ENCODE assay signal across 1 cellular context in the genomic region with DNA sequence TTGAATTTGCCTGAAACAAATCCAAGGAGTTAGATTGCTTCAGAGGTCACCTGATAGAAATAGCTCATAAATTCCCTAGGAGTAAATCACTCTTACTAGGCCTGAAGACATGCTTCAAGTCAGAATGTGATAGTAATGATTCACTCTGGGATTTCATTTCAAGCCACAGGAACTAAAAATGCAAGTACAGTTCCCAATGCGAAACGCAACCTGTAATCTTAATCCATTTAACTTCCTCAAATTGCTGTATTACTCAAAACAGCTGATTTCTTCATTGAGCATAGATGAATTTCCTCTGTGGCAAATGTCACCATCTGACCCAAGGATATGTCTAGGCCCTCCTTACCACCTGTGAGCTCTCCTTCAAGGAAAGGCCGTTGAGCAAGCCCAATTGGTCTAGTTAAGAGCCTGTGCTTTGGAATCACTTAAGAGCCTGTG.
TF ChIP-seq lines count a peak whose summit lies in the region.

No MANE protein-coding gene starts in this region.

TF ChIP-seq in GM12878, 131 proteins besides CTCF, POLR2A, EP300 and RAD21 (continued from another document and continues in another):
- TF ChIP-seq RCOR1 (conservative IDR thresholded peaks at IDR 0.05; ENCODE audit: low read depth, low read length) (no peak), IRF4 (IDR thresholded peaks at IDR 0.05; ENCODE audit: low read depth, low read length) (peak; percentile 99), MTA3 (IDR thresholded peaks at IDR 0.05; ENCODE audit: borderline replicate concordance, low read length) (peak; percentile 90), HDGF (IDR thresholded peaks at IDR 0.05) (no peak), CHD2 (IDR thresholded peaks at IDR 0.05; ENCODE audit: borderline replicate concordance, low read depth, low read length) (no peak), ATF7 (IDR thresholded peaks at IDR 0.05; ENCODE audit: low read depth) (peak; percentile 82), JUNB (IDR thresholded peaks at IDR 0.05) (peak; percentile 100), ZNF217 (IDR thresholded peaks at IDR 0.05) (peak; percentile 92), NFIC (IDR thresholded peaks at IDR 0.05; ENCODE audit: low read depth, low read length) (peak; percentile 98), RBBP5 (conservative IDR thresholded peaks at IDR 0.05) (no peak), DPF2 (IDR thresholded peaks at IDR 0.05) (peak; percentile 97), IKZF1 (conservative IDR thresholded peaks at IDR 0.05) (peak; percentile 97), WRNIP1 (IDR thresholded peaks at IDR 0.05; ENCODE audit: borderline replicate concordance, low read depth, low read length) (no peak), MEF2B (IDR thresholded peaks at IDR 0.05; ENCODE audit: partially characterized antibody, poor library complexity, severe bottlenecking) (peak; percentile 77), BMI1 (IDR thresholded peaks at IDR 0.05; ENCODE audit: borderline replicate concordance) (peak; percentile 85), POLR2AphosphoS2 (IDR thresholded peaks at IDR 0.05; ENCODE audit: low read depth, low read length) (no peak), ETV6 (conservative IDR thresholded peaks at IDR 0.05 in 1 of 2, IDR thresholded peaks at IDR 0.05 in 1 of 2; ENCODE audit: borderline replicate concordance in 1 of 2, low read depth in 1 of 2) (peak in 1 of 2 experiments; percentile 89; a peak in 2 of 4 replicates), ZSCAN29 (IDR thresholded peaks at IDR 0.05) (no peak)
- TF ChIP-seq, protein P1, sequence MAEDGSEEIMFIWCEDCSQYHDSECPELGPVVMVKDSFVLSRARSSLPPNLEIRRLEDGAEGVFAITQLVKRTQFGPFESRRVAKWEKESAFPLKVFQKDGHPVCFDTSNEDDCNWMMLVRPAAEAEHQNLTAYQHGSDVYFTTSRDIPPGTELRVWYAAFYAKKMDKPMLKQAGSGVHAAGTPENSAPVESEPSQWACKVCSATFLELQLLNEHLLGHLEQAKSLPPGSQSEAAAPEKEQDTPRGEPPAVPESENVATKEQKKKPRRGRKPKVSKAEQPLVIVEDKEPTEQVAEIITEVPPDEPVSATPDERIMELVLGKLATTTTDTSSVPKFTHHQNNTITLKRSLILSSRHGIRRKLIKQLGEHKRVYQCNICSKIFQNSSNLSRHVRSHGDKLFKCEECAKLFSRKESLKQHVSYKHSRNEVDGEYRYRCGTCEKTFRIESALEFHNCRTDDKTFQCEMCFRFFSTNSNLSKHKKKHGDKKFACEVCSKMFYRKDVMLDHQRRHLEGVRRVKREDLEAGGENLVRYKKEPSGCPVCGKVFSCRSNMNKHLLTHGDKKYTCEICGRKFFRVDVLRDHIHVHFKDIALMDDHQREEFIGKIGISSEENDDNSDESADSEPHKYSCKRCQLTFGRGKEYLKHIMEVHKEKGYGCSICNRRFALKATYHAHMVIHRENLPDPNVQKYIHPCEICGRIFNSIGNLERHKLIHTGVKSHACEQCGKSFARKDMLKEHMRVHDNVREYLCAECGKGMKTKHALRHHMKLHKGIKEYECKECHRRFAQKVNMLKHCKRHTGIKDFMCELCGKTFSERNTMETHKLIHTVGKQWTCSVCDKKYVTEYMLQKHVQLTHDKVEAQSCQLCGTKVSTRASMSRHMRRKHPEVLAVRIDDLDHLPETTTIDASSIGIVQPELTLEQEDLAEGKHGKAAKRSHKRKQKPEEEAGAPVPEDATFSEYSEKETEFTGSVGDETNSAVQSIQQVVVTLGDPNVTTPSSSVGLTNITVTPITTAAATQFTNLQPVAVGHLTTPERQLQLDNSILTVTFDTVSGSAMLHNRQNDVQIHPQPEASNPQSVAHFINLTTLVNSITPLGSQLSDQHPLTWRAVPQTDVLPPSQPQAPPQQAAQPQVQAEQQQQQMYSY (CRISPR knock-in tag; IDR thresholded peaks at IDR 0.05): no peak
- TF ChIP-seq, protein P2, sequence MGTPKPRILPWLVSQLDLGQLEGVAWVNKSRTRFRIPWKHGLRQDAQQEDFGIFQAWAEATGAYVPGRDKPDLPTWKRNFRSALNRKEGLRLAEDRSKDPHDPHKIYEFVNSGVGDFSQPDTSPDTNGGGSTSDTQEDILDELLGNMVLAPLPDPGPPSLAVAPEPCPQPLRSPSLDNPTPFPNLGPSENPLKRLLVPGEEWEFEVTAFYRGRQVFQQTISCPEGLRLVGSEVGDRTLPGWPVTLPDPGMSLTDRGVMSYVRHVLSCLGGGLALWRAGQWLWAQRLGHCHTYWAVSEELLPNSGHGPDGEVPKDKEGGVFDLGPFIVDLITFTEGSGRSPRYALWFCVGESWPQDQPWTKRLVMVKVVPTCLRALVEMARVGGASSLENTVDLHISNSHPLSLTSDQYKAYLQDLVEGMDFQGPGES (IDR thresholded peaks at IDR 0.05): no peak
- TF ChIP-seq, protein P3, sequence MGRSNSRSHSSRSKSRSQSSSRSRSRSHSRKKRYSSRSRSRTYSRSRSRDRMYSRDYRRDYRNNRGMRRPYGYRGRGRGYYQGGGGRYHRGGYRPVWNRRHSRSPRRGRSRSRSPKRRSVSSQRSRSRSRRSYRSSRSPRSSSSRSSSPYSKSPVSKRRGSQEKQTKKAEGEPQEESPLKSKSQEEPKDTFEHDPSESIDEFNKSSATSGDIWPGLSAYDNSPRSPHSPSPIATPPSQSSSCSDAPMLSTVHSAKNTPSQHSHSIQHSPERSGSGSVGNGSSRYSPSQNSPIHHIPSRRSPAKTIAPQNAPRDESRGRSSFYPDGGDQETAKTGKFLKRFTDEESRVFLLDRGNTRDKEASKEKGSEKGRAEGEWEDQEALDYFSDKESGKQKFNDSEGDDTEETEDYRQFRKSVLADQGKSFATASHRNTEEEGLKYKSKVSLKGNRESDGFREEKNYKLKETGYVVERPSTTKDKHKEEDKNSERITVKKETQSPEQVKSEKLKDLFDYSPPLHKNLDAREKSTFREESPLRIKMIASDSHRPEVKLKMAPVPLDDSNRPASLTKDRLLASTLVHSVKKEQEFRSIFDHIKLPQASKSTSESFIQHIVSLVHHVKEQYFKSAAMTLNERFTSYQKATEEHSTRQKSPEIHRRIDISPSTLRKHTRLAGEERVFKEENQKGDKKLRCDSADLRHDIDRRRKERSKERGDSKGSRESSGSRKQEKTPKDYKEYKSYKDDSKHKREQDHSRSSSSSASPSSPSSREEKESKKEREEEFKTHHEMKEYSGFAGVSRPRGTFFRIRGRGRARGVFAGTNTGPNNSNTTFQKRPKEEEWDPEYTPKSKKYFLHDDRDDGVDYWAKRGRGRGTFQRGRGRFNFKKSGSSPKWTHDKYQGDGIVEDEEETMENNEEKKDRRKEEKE (IDR thresholded peaks at IDR 0.05): no peak
- TF ChIP-seq, protein P4, sequence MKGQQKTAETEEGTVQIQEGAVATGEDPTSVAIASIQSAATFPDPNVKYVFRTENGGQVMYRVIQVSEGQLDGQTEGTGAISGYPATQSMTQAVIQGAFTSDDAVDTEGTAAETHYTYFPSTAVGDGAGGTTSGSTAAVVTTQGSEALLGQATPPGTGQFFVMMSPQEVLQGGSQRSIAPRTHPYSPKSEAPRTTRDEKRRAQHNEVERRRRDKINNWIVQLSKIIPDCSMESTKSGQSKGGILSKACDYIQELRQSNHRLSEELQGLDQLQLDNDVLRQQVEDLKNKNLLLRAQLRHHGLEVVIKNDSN (IDR thresholded peaks at IDR 0.05; ENCODE audit: borderline replicate concordance, extremely low read length, insufficient read depth, low read depth, low read length): no peak
- TF ChIP-seq, protein P5, sequence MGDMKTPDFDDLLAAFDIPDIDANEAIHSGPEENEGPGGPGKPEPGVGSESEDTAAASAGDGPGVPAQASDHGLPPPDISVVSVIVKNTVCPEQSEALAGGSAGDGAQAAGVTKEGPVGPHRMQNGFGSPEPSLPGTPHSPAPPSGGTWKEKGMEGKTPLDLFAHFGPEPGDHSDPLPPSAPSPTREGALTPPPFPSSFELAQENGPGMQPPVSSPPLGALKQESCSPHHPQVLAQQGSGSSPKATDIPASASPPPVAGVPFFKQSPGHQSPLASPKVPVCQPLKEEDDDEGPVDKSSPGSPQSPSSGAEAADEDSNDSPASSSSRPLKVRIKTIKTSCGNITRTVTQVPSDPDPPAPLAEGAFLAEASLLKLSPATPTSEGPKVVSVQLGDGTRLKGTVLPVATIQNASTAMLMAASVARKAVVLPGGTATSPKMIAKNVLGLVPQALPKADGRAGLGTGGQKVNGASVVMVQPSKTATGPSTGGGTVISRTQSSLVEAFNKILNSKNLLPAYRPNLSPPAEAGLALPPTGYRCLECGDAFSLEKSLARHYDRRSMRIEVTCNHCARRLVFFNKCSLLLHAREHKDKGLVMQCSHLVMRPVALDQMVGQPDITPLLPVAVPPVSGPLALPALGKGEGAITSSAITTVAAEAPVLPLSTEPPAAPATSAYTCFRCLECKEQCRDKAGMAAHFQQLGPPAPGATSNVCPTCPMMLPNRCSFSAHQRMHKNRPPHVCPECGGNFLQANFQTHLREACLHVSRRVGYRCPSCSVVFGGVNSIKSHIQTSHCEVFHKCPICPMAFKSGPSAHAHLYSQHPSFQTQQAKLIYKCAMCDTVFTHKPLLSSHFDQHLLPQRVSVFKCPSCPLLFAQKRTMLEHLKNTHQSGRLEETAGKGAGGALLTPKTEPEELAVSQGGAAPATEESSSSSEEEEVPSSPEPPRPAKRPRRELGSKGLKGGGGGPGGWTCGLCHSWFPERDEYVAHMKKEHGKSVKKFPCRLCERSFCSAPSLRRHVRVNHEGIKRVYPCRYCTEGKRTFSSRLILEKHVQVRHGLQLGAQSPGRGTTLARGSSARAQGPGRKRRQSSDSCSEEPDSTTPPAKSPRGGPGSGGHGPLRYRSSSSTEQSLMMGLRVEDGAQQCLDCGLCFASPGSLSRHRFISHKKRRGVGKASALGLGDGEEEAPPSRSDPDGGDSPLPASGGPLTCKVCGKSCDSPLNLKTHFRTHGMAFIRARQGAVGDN (IDR thresholded peaks at IDR 0.05): peak; percentile 35; the same call in 1 of the 2 replicates
- TF ChIP-seq, protein P6, sequence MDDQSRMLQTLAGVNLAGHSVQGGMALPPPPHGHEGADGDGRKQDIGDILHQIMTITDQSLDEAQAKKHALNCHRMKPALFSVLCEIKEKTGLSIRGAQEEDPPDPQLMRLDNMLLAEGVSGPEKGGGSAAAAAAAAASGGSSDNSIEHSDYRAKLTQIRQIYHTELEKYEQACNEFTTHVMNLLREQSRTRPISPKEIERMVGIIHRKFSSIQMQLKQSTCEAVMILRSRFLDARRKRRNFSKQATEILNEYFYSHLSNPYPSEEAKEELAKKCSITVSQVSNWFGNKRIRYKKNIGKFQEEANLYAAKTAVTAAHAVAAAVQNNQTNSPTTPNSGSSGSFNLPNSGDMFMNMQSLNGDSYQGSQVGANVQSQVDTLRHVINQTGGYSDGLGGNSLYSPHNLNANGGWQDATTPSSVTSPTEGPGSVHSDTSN (IDR thresholded peaks at IDR 0.05; ENCODE audit: insufficient replicate concordance, low read depth, low read length): no peak
- TF ChIP-seq, protein P7, sequence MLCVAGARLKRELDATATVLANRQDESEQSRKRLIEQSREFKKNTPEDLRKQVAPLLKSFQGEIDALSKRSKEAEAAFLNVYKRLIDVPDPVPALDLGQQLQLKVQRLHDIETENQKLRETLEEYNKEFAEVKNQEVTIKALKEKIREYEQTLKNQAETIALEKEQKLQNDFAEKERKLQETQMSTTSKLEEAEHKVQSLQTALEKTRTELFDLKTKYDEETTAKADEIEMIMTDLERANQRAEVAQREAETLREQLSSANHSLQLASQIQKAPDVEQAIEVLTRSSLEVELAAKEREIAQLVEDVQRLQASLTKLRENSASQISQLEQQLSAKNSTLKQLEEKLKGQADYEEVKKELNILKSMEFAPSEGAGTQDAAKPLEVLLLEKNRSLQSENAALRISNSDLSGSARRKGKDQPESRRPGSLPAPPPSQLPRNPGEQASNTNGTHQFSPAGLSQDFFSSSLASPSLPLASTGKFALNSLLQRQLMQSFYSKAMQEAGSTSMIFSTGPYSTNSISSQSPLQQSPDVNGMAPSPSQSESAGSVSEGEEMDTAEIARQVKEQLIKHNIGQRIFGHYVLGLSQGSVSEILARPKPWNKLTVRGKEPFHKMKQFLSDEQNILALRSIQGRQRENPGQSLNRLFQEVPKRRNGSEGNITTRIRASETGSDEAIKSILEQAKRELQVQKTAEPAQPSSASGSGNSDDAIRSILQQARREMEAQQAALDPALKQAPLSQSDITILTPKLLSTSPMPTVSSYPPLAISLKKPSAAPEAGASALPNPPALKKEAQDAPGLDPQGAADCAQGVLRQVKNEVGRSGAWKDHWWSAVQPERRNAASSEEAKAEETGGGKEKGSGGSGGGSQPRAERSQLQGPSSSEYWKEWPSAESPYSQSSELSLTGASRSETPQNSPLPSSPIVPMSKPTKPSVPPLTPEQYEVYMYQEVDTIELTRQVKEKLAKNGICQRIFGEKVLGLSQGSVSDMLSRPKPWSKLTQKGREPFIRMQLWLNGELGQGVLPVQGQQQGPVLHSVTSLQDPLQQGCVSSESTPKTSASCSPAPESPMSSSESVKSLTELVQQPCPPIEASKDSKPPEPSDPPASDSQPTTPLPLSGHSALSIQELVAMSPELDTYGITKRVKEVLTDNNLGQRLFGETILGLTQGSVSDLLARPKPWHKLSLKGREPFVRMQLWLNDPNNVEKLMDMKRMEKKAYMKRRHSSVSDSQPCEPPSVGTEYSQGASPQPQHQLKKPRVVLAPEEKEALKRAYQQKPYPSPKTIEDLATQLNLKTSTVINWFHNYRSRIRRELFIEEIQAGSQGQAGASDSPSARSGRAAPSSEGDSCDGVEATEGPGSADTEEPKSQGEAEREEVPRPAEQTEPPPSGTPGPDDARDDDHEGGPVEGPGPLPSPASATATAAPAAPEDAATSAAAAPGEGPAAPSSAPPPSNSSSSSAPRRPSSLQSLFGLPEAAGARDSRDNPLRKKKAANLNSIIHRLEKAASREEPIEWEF (IDR thresholded peaks at IDR 0.05; ENCODE audit: insufficient replicate concordance, low read depth, low read length): no peak
- TF ChIP-seq, protein P8, sequence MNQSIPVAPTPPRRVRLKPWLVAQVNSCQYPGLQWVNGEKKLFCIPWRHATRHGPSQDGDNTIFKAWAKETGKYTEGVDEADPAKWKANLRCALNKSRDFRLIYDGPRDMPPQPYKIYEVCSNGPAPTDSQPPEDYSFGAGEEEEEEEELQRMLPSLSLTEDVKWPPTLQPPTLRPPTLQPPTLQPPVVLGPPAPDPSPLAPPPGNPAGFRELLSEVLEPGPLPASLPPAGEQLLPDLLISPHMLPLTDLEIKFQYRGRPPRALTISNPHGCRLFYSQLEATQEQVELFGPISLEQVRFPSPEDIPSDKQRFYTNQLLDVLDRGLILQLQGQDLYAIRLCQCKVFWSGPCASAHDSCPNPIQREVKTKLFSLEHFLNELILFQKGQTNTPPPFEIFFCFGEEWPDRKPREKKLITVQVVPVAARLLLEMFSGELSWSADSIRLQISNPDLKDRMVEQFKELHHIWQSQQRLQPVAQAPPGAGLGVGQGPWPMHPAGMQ (IDR thresholded peaks at IDR 0.05; ENCODE audit: borderline replicate concordance): no peak
- TF ChIP-seq, protein P9, sequence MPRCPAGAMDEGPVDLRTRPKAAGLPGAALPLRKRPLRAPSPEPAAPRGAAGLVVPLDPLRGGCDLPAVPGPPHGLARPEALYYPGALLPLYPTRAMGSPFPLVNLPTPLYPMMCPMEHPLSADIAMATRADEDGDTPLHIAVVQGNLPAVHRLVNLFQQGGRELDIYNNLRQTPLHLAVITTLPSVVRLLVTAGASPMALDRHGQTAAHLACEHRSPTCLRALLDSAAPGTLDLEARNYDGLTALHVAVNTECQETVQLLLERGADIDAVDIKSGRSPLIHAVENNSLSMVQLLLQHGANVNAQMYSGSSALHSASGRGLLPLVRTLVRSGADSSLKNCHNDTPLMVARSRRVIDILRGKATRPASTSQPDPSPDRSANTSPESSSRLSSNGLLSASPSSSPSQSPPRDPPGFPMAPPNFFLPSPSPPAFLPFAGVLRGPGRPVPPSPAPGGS (IDR thresholded peaks at IDR 0.05; ENCODE audit: borderline replicate concordance, insufficient read depth, low read depth, low read length, poor library complexity, severe bottlenecking): peak; percentile 86
